In the genomic region with DNA sequence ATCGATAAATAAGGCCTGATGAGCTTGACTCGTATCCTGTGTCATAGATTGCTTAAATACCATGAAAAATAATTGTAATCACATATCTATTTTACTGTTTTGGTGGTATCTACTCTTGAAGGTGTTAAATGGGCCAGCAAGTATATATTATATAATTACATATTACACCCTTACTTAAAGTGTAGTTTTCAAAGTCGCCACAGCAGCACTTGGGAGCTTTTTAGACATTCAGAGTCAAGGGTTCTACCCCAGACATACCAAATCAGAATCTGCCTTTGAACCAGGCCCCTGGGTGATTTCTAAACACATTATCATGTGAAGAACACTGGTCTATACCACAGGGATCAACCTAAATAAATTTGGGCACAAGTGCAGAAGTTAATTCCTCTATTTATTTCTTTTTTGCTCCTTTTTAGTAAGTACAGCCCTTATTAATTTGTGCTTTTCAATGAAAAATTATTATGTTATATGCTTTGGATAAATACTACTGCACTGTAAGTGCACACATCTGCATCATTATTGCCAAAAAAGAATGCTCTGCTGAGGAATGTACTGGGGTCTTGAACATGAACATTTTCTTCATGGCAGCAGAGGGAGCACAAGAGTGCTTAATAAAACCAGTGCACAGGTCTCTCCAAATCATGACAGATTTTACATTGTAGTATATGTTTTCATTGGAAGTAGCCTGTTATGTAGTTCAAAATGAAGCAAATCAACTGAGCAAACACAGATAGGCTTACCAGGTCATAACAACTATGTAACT, we compare ENCODE assay signal across 9 cellular contexts. TPM values are rescaled to one million over a fixed set of nuclear protein-coding genes. Genes with fewer than 3 reads are reported as not detected.
A peak's percentile ranks its signal among the peaks of the same experiment; 100 is the strongest.
DNase-seq lines count a peak whose midpoint lies in the region; ATAC-seq, FAIRE-seq and TF ChIP-seq lines count a peak whose summit lies in the region.
"Had no signal": no experiment of that assay in that cellular context is flagged by ENCODE, and none has a peak within 500 bp of the region (broad histone marks: within the 10 kb centered on the region; RNA-seq: fewer than 3 reads in every experiment).

No MANE protein-coding gene starts in this region.

- H3K4me2 ChIP-seq in DND-41 (ENCODE audit: insufficient read depth, low read length) (no peak overlapping the region), GM12878 (ENCODE audit: control insufficient read depth, insufficient read depth) (peak overlapping the region; percentile 59; the same call in 1 of the 2 replicates)

- peaks cover 5% of the 10 kb centered on the region; the same call in 1 of the 2 replicates for H4K20me1 ChIP-seq in DND-41 (ENCODE audit: insufficient read depth, low read length)
- H4K20me1 ChIP-seq in GM12878 (ENCODE audit: control insufficient read depth, insufficient read depth) = no peaks in the 10 kb centered on the region

- peaks cover 51 to 66% of the 10 kb centered on the region in 2 donors for H3K4me1 Mint-ChIP-seq in natural killer cell

- no peak for FAIRE-seq in GM12878 (lab: Jason Lieb, UNC)

- in situ Hi-C loops in GM12878 (cut with MboI) = loop anchor here (5.0 to 10.0 kb wide), 2 partner anchors 252 to 350 kb away; no protein-coding TSS in a partner anchor

- H3K4me3 ChIP-seq in DND-41 (ENCODE audit: low read depth in 1 of 2, low read length in 2 of 2) (no peak overlapping the region), GM12878 (no peak overlapping the region)

- peak; percentile 67 for TF ChIP-seq RAD21 in GM12878 (IDR thresholded peaks at IDR 0.05; ENCODE audit: insufficient read depth, low read depth, low read length)

- TF ChIP-seq POLR2A in GM12878 (IDR thresholded peaks at IDR 0.05; ENCODE audit: low read depth, low read length) = no peak

- H3K4me3 Mint-ChIP-seq in natural killer cell = peak overlapping the region; percentile 98

- TF ChIP-seq CTCF in DND-41 (IDR thresholded peaks at IDR 0.05; ENCODE audit: borderline replicate concordance, extremely low read depth, low read length, poor library complexity, severe bottlenecking) (peak; percentile 31), GM12878 (IDR thresholded peaks at IDR 0.05 in 2 of 3, conservative IDR thresholded peaks at IDR 0.05 in 1 of 3; ENCODE audit: control insufficient read depth in 2 of 3, extremely low read depth in 1 of 3, insufficient read depth in 1 of 3, low read depth in 3 of 3, low read length in 3 of 3) (peak; percentile 42 to 57 (median 44); a peak in 5 of 6 replicates), natural killer cell (IDR thresholded peaks at IDR 0.05) (peak; percentile 56)

- H3K9me3 Mint-ChIP-seq in natural killer cell = no peaks in the 10 kb centered on the region

- no peak overlapping the region for H2AFZ ChIP-seq in DND-41 (ENCODE audit: low read depth, low read length)
- H2AFZ ChIP-seq in GM12878 (ENCODE audit: control insufficient read depth, low read depth, low read length) = no peak overlapping the region

- no TSS peak for BruUV-seq in GM12878 (replicated peaks; lab: Mats Ljungman, UMichigan)

- no peak overlapping the region for H3K9ac ChIP-seq in DND-41 (ENCODE audit: low read depth, low read length)
- H3K9ac ChIP-seq in GM12878 (ENCODE audit: control insufficient read depth, insufficient read depth, low read length) = no peak overlapping the region

- DNase-seq in DND-41 = no peak
- peak; percentile 79 for DNase-seq in M059J (ENCODE audit: low read depth)
- DNase-seq in GM12878 (ENCODE audit: low read depth, low spot score) = no peak
- no peak for DNase-seq in natural killer cell
- DNase-seq in GOT3 (lab: John Stamatoyannopoulos, UW) = no peak
- no peak for DNase-seq in NCI-H187 (lab: John Stamatoyannopoulos, UW)
- no peak for DNase-seq in ureter (ENCODE audit: low spot score)
- DNase-seq: NCI-H774 had no signal

- CTCF ChIA-PET in GM12878 (lab: Yijun Ruan, JAX) = interaction anchor here (0.7 to 9.1 kb wide), 59 partner anchors 9 to 559 kb away, joined by 3 to 174 read pairs (median 8); no protein-coding TSS in a partner anchor

- H3K9me3 ChIP-seq in DND-41 (ENCODE audit: insufficient read depth, low read length, severe bottlenecking) (no peaks in the 10 kb centered on the region), GM12878 (replicated peaks; ENCODE audit: control insufficient read depth, insufficient read depth, low read length) (no peaks in the 10 kb centered on the region)

- no peaks in the 10 kb centered on the region for H3K27me3 Mint-ChIP-seq in natural killer cell (ENCODE audit: low read depth in 2 of 2)

- RAD21 ChIA-PET in GM12878 (lab: Charles Lee; ENCODE audit: unreplicated experiment) = interaction anchor here (0.7 to 5.0 kb wide), 48 partner anchors 16 to 478 kb away, joined by 3 to 110 read pairs (median 7); no protein-coding TSS in a partner anchor

- H3K27me3 ChIP-seq in DND-41 (ENCODE audit: insufficient read depth, low read length, poor library complexity) (peaks cover 32% of the 10 kb centered on the region), GM12878 (replicated peaks in 1 of 2; ENCODE audit: control insufficient read depth in 2 of 2, insufficient read depth in 2 of 2, low read length in 1 of 2) (no peaks in the 10 kb centered on the region)

- no peaks in the 10 kb centered on the region for H3K36me3 ChIP-seq in DND-41 (ENCODE audit: insufficient read depth, low read length)
- no peaks in the 10 kb centered on the region for H3K36me3 ChIP-seq in GM12878 (ENCODE audit: control insufficient read depth in 2 of 2, insufficient read depth in 2 of 2, low read length in 1 of 2)

- POLR2A ChIA-PET in GM12878 (lab: Charles Lee) = interaction anchor here (1.3 to 1.9 kb wide), 5 partner anchors 32 to 432 kb away, joined by 3 to 5 read pairs (median 3); no protein-coding TSS in a partner anchor

- intact Hi-C loops in GM12878 (cut with micrococcal nuclease; ENCODE audit: unreplicated experiment) (loop anchor here (2.0 to 10.0 kb wide), 8 partner anchors 52 to 460 kb away; no protein-coding TSS in a partner anchor), natural killer cell (cut with micrococcal nuclease) (loop anchor here (5.0 to 10.0 kb wide), 7 partner anchors 200 to 940 kb away; partner anchors contain the start of gene NUP153)

- peak overlapping the region; percentile 95 to 98 for H3K27ac Mint-ChIP-seq in natural killer cell

- 74% methylated on average over 3 of the region's 3 CpGs for WGBS in GM12878 (ENCODE audit: insufficient coverage, insufficient replicate concordance, low lambda C conversion rate, missing lambda C conversion rate)

- no peaks in the 10 kb centered on the region for H3K79me2 ChIP-seq in DND-41 (ENCODE audit: insufficient read depth, low read length)
- H3K79me2 ChIP-seq in GM12878 (ENCODE audit: control insufficient read depth, insufficient read depth, low read length) = peaks cover 10% of the 10 kb centered on the region

- H3K36me3 Mint-ChIP-seq in natural killer cell = no peaks in the 10 kb centered on the region

- SMC1A ChIA-PET in GM12878 (lab: Charles Lee; ENCODE audit: uncharacterized antibody, unreplicated experiment) = interaction anchor here (0.6 to 5.4 kb wide), 52 partner anchors 8 to 507 kb away, joined by 3 to 111 read pairs (median 6); no protein-coding TSS in a partner anchor

- ATAC-seq in DND-41 (ENCODE audit: insufficient read depth, low read depth) = no peak
- ATAC-seq in GM12878 = peak; percentile 8; the same call in 2 of the 3 replicates
- no peak for ATAC-seq in natural killer cell
- no peak for ATAC-seq in HG03571 (IDR thresholded peaks at IDR 0.05; ENCODE audit: unreplicated experiment)

- H3K4me1 ChIP-seq in DND-41 (ENCODE audit: insufficient read depth, low read length) (peaks cover 36% of the 10 kb centered on the region), GM12878 (ENCODE audit: control insufficient read depth, insufficient read depth, low read length) (peaks cover 3% of the 10 kb centered on the region; the same call in 1 of the 2 replicates)

- H3K27ac ChIP-seq in DND-41 (ENCODE audit: low read length) (no peak overlapping the region), GM12878 (ENCODE audit: control insufficient read depth, insufficient read depth) (no peak overlapping the region)

- no peak for TF ChIP-seq EP300 in GM12878 (IDR thresholded peaks at IDR 0.05; ENCODE audit: borderline replicate concordance in 1 of 2, control insufficient read depth in 1 of 2, low read depth in 2 of 2, low read length in 2 of 2)

TF ChIP-seq in GM12878, 131 proteins besides CTCF, POLR2A, EP300 and RAD21:
- TF ChIP-seq SMAD1 (IDR thresholded peaks at IDR 0.05; ENCODE audit: low read depth, partially characterized antibody) (no peak), SMC3 (IDR thresholded peaks at IDR 0.05; ENCODE audit: borderline replicate concordance, low read length) (peak; percentile 67; the same call in 1 of the 2 replicates), TARDBP (IDR thresholded peaks at IDR 0.05; ENCODE audit: borderline replicate concordance) (no peak), ZNF24 (IDR thresholded peaks at IDR 0.05) (peak; percentile 97), SMARCA5 (IDR thresholded peaks at IDR 0.05) (peak; percentile 81; the same call in 1 of the 2 replicates), MXI1 (IDR thresholded peaks at IDR 0.05; ENCODE audit: low read depth, low read length) (0 out of 2 replicates have a peak, but pooled peaks have one; percentile 23), MEF2B (IDR thresholded peaks at IDR 0.05; ENCODE audit: partially characterized antibody, poor library complexity, severe bottlenecking) (no peak)

RNA-seq across cellular contexts. Expression of gene ATXN1, which starts 3.1 kb away (rescaled TPM):
- 31.5 and 35.4 TPM in 2 replicates for total RNA-seq in M059J (2014; rRNA removed; shearing (Covaris generic))
- 540 and 542 TPM in 2 replicates for total RNA-seq in GM12878 (2013; cell fraction: nucleolus; rRNA removed)
- total RNA-seq in GM12878 (2014; rRNA removed) (36.5 and 38.5 TPM in 2 replicates), GM12878 (2014; rRNA removed; fragmentation: Illumina TruSeq; extraction: Trizol) (22.8 and 23.3 TPM in 2 replicates), GM12878 (2021) (46.3 and 51.2 TPM in 2 replicates), natural killer cell (100 to 1,000 TPM in 1 of 3 donors, 10 to 100 TPM in 2; 90.4 to 120 (median 97.9) TPM), ureter (63.7 TPM)
- polyA plus RNA-seq in GM12878 (2011; ENCODE audit: low read depth) = 16.7 TPM
- polyA plus RNA-seq in GM12878 (2011; rRNA removed) (50.7 and 55.4 TPM in 2 replicates), GM12878 (2014; fragmentation: Illumina TruSeq; extraction: Trizol) (15.6 and 20.6 TPM in 2 replicates), GM12878 (2014; fragmentation: Nextera tagmentation; extraction: Ambion mirVana) (10 to 100 TPM; 12.2 to 13.7 TPM), GM12878 (2014; rRNA removed) (18.2 and 20.4 TPM in 2 replicates), GM12878 (2016; fragmentation: Nextera tagmentation; extraction: Ambion mirVana) (10 to 100 TPM; 17.9 to 23.7 TPM)
- 40.5 and 61.2 TPM in 2 replicates for polyA plus RNA-seq in GM12878 (2011; cell fraction: cytosol; rRNA removed)
- 98.3 and 141 TPM in 2 replicates for polyA plus RNA-seq in GM12878 (2011; cell fraction: nucleus; rRNA removed)
- polyA plus RNA-seq in GM12878 (2012) = 14.8 and 21.3 TPM in 2 replicates
- polyA minus RNA-seq in GM12878 (2011; rRNA and poly(A)+ RNA removed) = 125 and 130 TPM in 2 replicates
- 52.1 and 57.6 TPM in 2 replicates for polyA minus RNA-seq in GM12878 (2011; cell fraction: cytosol; rRNA and poly(A)+ RNA removed)
- 137 and 248 TPM in 2 replicates for polyA minus RNA-seq in GM12878 (2011; cell fraction: nucleus; rRNA and poly(A)+ RNA removed)
